1 cellular context compared by ENCODE assay signal in genomic region chr5:150391064-150391834, GRCh38.
TF ChIP-seq lines count a peak whose summit lies in the region.

No MANE protein-coding gene starts in this region.

TF ChIP-seq in GM12878, 131 proteins besides CTCF, POLR2A, EP300 and RAD21:
- peak; percentile 45; the same call in 1 of the 2 replicates for TF ChIP-seq POLR2AphosphoS5 (IDR thresholded peaks at IDR 0.05; ENCODE audit: low read length)
- TF ChIP-seq MTA2 (IDR thresholded peaks at IDR 0.05; ENCODE audit: low read depth), result no peak
